Comparison of ENCODE assay signal across 18 cellular contexts in genomic region chr10:64316416-64316815, GRCh38.
DNase-seq lines count a peak whose midpoint lies in the region; ATAC-seq and TF ChIP-seq lines count a peak whose summit lies in the region.
"Had no signal": no experiment of that assay in that cellular context is flagged by ENCODE, and none has a peak within 500 bp of the region (broad histone marks: within the 10 kb centered on the region; RNA-seq: fewer than 3 reads in every experiment).

No MANE protein-coding gene starts in this region.

- no peak overlapping the region for H4K91ac ChIP-seq in trophoblast cell (ENCODE audit: low read depth, low read length)

- H2BK120ac ChIP-seq in trophoblast cell (ENCODE audit: insufficient read depth, low read length, poor library complexity): no peak overlapping the region

- no peaks in the 10 kb centered on the region for H3K27me3 Mint-ChIP-seq in glutamatergic neuron (ENCODE audit: unreplicated experiment)
- H3K27me3 Mint-ChIP-seq in nephron progenitor cell (ENCODE audit: low read depth, poor library complexity): no peaks in the 10 kb centered on the region
- H3K27me3 Mint-ChIP-seq: B cell; CD4-positive, alpha-beta T cell; CD8-positive, alpha-beta memory T cell had no signal

- TF ChIP-seq EP300 in SK-N-SH (IDR thresholded peaks at IDR 0.05; ENCODE audit: borderline replicate concordance in 1 of 2, low read depth in 1 of 2, low read length in 1 of 2): 0 out of 4 replicates have a peak, but pooled peaks of 1 of the 2 experiments have one; percentile 3

- H3K4me3 Mint-ChIP-seq in glutamatergic neuron (ENCODE audit: unreplicated experiment): peak overlapping the region; percentile 48
- no peak overlapping the region for H3K4me3 Mint-ChIP-seq in nephron progenitor cell
- H3K4me3 Mint-ChIP-seq: B cell; CD14-positive monocyte; CD4-positive, alpha-beta T cell; CD8-positive, alpha-beta memory T cell had no signal

- no peak overlapping the region for H3K14ac ChIP-seq in trophoblast cell (ENCODE audit: low read length)

- H3K36me3 Mint-ChIP-seq in glutamatergic neuron (ENCODE audit: unreplicated experiment): no peaks in the 10 kb centered on the region
- H3K36me3 Mint-ChIP-seq in nephron progenitor cell (ENCODE audit: low read depth): no peaks in the 10 kb centered on the region
- H3K36me3 Mint-ChIP-seq: CD14-positive monocyte; CD8-positive, alpha-beta memory T cell had no signal

- no peak for TF ChIP-seq RAD21 in SK-N-SH (IDR thresholded peaks at IDR 0.05; ENCODE audit: low read length)

- H3K9me3 Mint-ChIP-seq in glutamatergic neuron (ENCODE audit: unreplicated experiment): peaks cover 2% of the 10 kb centered on the region
- H3K9me3 Mint-ChIP-seq in nephron progenitor cell: no peaks in the 10 kb centered on the region

- ATAC-seq in SK-N-SH treated with all-trans-retinoic acid at 6 μM for 48 hours: no peak
- ATAC-seq in GM18502 (IDR thresholded peaks at IDR 0.05; ENCODE audit: poor library complexity, unreplicated experiment): no peak
- no peak for ATAC-seq in GM21528 (IDR thresholded peaks at IDR 0.05; ENCODE audit: low FRiP score, unreplicated experiment)

- no peak overlapping the region for H2AFZ ChIP-seq in SK-N-SH (ENCODE audit: low read depth)
- H2AFZ ChIP-seq in trophoblast cell (ENCODE audit: insufficient read depth, low read length, poor library complexity): no peak overlapping the region

- H3K4me1 Mint-ChIP-seq in glutamatergic neuron (ENCODE audit: low read depth, unreplicated experiment): peaks cover 29% of the 10 kb centered on the region
- H3K4me1 Mint-ChIP-seq in nephron progenitor cell: peaks cover 51% of the 10 kb centered on the region
- H3K4me1 Mint-ChIP-seq: B cell; CD14-positive monocyte; CD8-positive, alpha-beta memory T cell had no signal

- no peak overlapping the region for H3K18ac ChIP-seq in trophoblast cell (ENCODE audit: low read length)

- no peaks in the 10 kb centered on the region for H4K20me1 ChIP-seq in SK-N-SH (ENCODE audit: insufficient read depth)
- H4K20me1 ChIP-seq: BLaER1 treated with 17β-estradiol and CSF1 and Interleukin-3, amounts not matched to agents 10 nM and 100 nM had no signal

- no peak overlapping the region for H4K12ac ChIP-seq in trophoblast cell (ENCODE audit: low read depth, low read length)

- no peak overlapping the region for H2AK5ac ChIP-seq in trophoblast cell (ENCODE audit: low read length)

- H3K9me3 ChIP-seq in SK-N-SH (no peaks in the 10 kb centered on the region), trophoblast cell (ENCODE audit: insufficient read depth, low read depth, low read length) (no peaks in the 10 kb centered on the region)
- H3K9me3 ChIP-seq: BLaER1 treated with 17β-estradiol and CSF1 and Interleukin-3, amounts not matched to agents 10 nM and 100 nM had no signal

- H3K4me3 ChIP-seq in SK-N-SH (ENCODE audit: low read depth in 2 of 2, low read length in 1 of 2): no peak overlapping the region
- H3K4me3 ChIP-seq in trophoblast cell (ENCODE audit: low read depth, low read length): no peak overlapping the region
- H3K4me3 ChIP-seq: BLaER1 treated with 17β-estradiol and CSF1 and Interleukin-3, amounts not matched to agents 10 nM and 100 nM had no signal

- no peak overlapping the region for H3K27ac ChIP-seq in SK-N-SH (ENCODE audit: low read depth in 2 of 2, low read length in 1 of 2)
- peak overlapping the region; percentile 23 for H3K27ac ChIP-seq in trophoblast cell (ENCODE audit: low read depth, low read length)
- H3K27ac ChIP-seq: 22Rv1; BLaER1 treated with 17β-estradiol and CSF1 and Interleukin-3, amounts not matched to agents 10 nM and 100 nM had no signal

- no peak overlapping the region for H3K23ac ChIP-seq in trophoblast cell (ENCODE audit: low read length)

- no peaks in the 10 kb centered on the region for H3K27me3 ChIP-seq in SK-N-SH (ENCODE audit: insufficient read depth)
- H3K27me3 ChIP-seq in trophoblast cell (ENCODE audit: insufficient read depth, low read length): no peaks in the 10 kb centered on the region
- H3K27me3 ChIP-seq: BLaER1 treated with 17β-estradiol and CSF1 and Interleukin-3, amounts not matched to agents 10 nM and 100 nM had no signal

- no peaks in the 10 kb centered on the region for H3K9me2 ChIP-seq in SK-N-SH

- H4K8ac ChIP-seq in trophoblast cell (ENCODE audit: low read depth, low read length): no peak overlapping the region

- POLR2A ChIA-PET in SK-N-SH (lab: Yijun Ruan, JAX): no interaction called here

- peaks cover 12% of the 10 kb centered on the region for H3K79me1 ChIP-seq in trophoblast cell (ENCODE audit: low read length)

- H3F3A ChIP-seq in SK-N-SH (replicated peaks; ENCODE audit: insufficient read depth): no peaks in the 10 kb centered on the region

- no peak overlapping the region for H2BK5ac ChIP-seq in trophoblast cell (ENCODE audit: low read depth, low read length, poor library complexity)

- CTCF ChIA-PET in SK-N-SH (lab: Yijun Ruan, JAX): interaction anchor here (0.6 to 1.2 kb wide), 2 partner anchors 17 to 278 kb away, joined by 3 to 4 read pairs; no protein-coding TSS in a partner anchor

- H3K79me2 ChIP-seq in SK-N-SH (ENCODE audit: insufficient read depth): no peaks in the 10 kb centered on the region; the same call in 1 of the 2 replicates
- no peaks in the 10 kb centered on the region for H3K79me2 ChIP-seq in trophoblast cell (ENCODE audit: control insufficient read depth, insufficient read depth, low read length, poor library complexity)

- H3K4me1 ChIP-seq in SK-N-SH (ENCODE audit: control insufficient read depth in 1 of 2, insufficient read depth in 2 of 2, low read depth in 1 of 2, low read length in 1 of 2) (no peaks in the 10 kb centered on the region; a peak in 2 of 4 replicates), trophoblast cell (ENCODE audit: control insufficient read depth in 1 of 2, insufficient read depth in 2 of 2, low read length in 2 of 2) (peaks cover 0 to 4% of the 10 kb centered on the region in 2 experiments)
- H3K4me1 ChIP-seq: BLaER1 treated with 17β-estradiol and CSF1 and Interleukin-3, amounts not matched to agents 10 nM and 100 nM had no signal

- peak overlapping the region; percentile 82 for H3K27ac Mint-ChIP-seq in glutamatergic neuron (ENCODE audit: unreplicated experiment)
- peak overlapping the region; percentile 46 for H3K27ac Mint-ChIP-seq in nephron progenitor cell
- H3K27ac Mint-ChIP-seq: B cell; CD4-positive, alpha-beta T cell; CD8-positive, alpha-beta memory T cell had no signal

- H3K9ac ChIP-seq in SK-N-SH (no peak overlapping the region), trophoblast cell (ENCODE audit: low read length) (no peak overlapping the region)
- H3K9ac ChIP-seq: BLaER1 treated with 17β-estradiol and CSF1 and Interleukin-3, amounts not matched to agents 10 nM and 100 nM had no signal

- H3K4me2 ChIP-seq in SK-N-SH: no peak overlapping the region
- no peak overlapping the region for H3K4me2 ChIP-seq in trophoblast cell (ENCODE audit: low read length)
- H3K4me2 ChIP-seq: BLaER1 treated with 17β-estradiol and CSF1 and Interleukin-3, amounts not matched to agents 10 nM and 100 nM had no signal

- no peak overlapping the region for H2BK12ac ChIP-seq in trophoblast cell (ENCODE audit: low read length)

- 0% methylated on average over 1 of the region's 1 CpG for WGBS in SK-N-SH (ENCODE audit: low lambda C conversion rate)
- no CpG with 5 or more reads among the region's 1 CpG for WGBS in trophoblast cell (ENCODE audit: extremely low coverage, insufficient coverage, insufficient read length)

- no peak overlapping the region for H3K4ac ChIP-seq in trophoblast cell (ENCODE audit: low read depth, low read length)

- DNase-seq in SK-N-SH: peak; percentile 4
- DNase-seq in glutamatergic neuron: peak; percentile 49
- DNase-seq in nephron progenitor cell: peak; percentile 5
- no peak for DNase-seq in trophoblast cell
- DNase-seq in ureter (ENCODE audit: low spot score): no peak
- DNase-seq: CD4-positive, alpha-beta T cell; CD8-positive, alpha-beta memory T cell; DMS 273 treated with DMSO at 0.1 percent for 48 hours; DMS79 treated with DMSO at 0.1 percent for 48 hours; H7; HCEC 1CT had no signal

- H3K36me3 ChIP-seq in SK-N-SH (replicated peaks in 1 of 2; ENCODE audit: control insufficient read depth in 1 of 2, insufficient read depth in 2 of 2, low read length in 1 of 2) (no peaks in the 10 kb centered on the region), trophoblast cell (ENCODE audit: control insufficient read depth in 1 of 2, insufficient read depth in 2 of 2, low read length in 2 of 2) (no peaks in the 10 kb centered on the region)
- H3K36me3 ChIP-seq: BLaER1 treated with 17β-estradiol and CSF1 and Interleukin-3, amounts not matched to agents 10 nM and 100 nM had no signal

- TF ChIP-seq CTCF in SK-N-SH (IDR thresholded peaks at IDR 0.05): no peak
- no peak for TF ChIP-seq CTCF in glutamatergic neuron (IDR thresholded peaks at IDR 0.05; ENCODE audit: partially characterized antibody, unreplicated experiment)
- TF ChIP-seq CTCF in nephron progenitor cell (IDR thresholded peaks at IDR 0.05): no peak

TF ChIP-seq in SK-N-SH, 30 proteins besides CTCF, POLR2A, EP300 and RAD21:
- TF ChIP-seq FOXM1 (IDR thresholded peaks at IDR 0.05; ENCODE audit: low read depth) (no peak), NRF1 (IDR thresholded peaks at IDR 0.05; ENCODE audit: low read depth, low read length) (no peak), GATA2 (CRISPR knock-in tag; IDR thresholded peaks at IDR 0.05) (peak; percentile 64)

TF ChIP-seq in SK-N-SH treated with all-trans-retinoic acid at 6 μM for 48 hours, 23 proteins besides CTCF, POLR2A, EP300 and RAD21 (continues in another document):
- TF ChIP-seq ISL1 (CRISPR knock-in tag; IDR thresholded peaks at IDR 0.05): no peak
- no peak for TF ChIP-seq TCF4 (CRISPR knock-in tag; IDR thresholded peaks at IDR 0.05; ENCODE audit: borderline replicate concordance)
- TF ChIP-seq, protein P1, sequence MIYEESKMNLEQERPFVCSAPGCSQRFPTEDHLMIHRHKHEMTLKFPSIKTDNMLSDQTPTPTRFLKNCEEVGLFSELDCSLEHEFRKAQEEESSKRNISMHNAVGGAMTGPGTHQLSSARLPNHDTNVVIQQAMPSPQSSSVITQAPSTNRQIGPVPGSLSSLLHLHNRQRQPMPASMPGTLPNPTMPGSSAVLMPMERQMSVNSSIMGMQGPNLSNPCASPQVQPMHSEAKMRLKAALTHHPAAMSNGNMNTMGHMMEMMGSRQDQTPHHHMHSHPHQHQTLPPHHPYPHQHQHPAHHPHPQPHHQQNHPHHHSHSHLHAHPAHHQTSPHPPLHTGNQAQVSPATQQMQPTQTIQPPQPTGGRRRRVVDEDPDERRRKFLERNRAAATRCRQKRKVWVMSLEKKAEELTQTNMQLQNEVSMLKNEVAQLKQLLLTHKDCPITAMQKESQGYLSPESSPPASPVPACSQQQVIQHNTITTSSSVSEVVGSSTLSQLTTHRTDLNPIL (CRISPR knock-in tag; IDR thresholded peaks at IDR 0.05; ENCODE audit: low read depth): no peak
- no peak for TF ChIP-seq CSDC2 (CRISPR knock-in tag; IDR thresholded peaks at IDR 0.05)
- no peak for TF ChIP-seq RARB (CRISPR knock-in tag; IDR thresholded peaks at IDR 0.05)
- no peak for TF ChIP-seq ZFP30 (CRISPR knock-in tag; IDR thresholded peaks at IDR 0.05)

Comparison
In these comparisons a context has a peak if more than half of its experiments do, and no peak if none do; other contexts are left out.
1. DNase-seq: peak in SK-N-SH (single experiment), glutamatergic neuron (single experiment) and nephron progenitor cell (single experiment); none in trophoblast cell (0 of 2) and ureter (single experiment).